In the genomic region with DNA sequence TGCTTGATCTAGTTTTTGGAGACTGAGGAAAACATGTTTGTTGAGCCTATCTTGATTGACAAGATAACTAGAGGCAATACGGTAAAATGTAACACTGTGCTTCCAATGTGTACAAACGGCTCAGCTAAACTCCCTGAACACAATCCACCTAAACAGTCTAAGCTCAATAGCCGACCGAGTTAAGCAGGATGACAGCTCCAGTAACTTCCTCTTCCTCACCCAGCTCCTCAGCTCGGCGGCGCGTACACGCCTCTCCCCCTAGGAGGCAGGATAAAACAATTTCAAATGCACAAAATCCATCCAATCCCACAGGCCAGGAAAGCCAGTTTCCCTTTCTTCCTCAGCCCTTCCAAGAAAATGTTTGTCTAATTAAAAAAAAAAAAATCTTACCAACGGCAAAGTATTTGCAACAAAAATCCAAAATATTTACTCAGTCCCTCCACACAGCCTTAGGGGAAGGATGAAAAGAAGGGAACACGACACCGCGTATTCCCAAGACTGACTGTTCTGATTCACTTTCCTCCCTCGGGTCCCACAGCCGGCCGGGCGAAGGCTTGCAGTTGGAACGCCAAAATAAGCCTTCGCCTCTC, we compare ENCODE assay signal across 8 cellular contexts. TPM values are rescaled to one million over a fixed set of nuclear protein-coding genes. Genes with fewer than 3 reads are reported as not detected.
DNase-seq lines count a peak whose midpoint lies in the region; ATAC-seq and TF ChIP-seq lines count a peak whose summit lies in the region.

No MANE protein-coding gene starts in this region.

- no peaks in the 10 kb centered on the region for H3K9me3 Mint-ChIP-seq in CD4-positive, alpha-beta T cell
- H3K9me3 Mint-ChIP-seq in naive thymus-derived CD8-positive, alpha-beta T cell = peaks cover 0 to 6% (median 0%) of the 10 kb centered on the region in 9 donors

- no peak for TF ChIP-seq EP300 in transverse colon (IDR thresholded peaks at IDR 0.05; ENCODE audit: low read depth)

- peak overlapping the region; percentile 100 for H3K4me3 Mint-ChIP-seq in CD4-positive, alpha-beta T cell
- peak overlapping the region; percentile 92 to 99 (median 98) for H3K4me3 Mint-ChIP-seq in naive thymus-derived CD8-positive, alpha-beta T cell

- peak; percentile 35 for TF ChIP-seq CTCF in CD4-positive, alpha-beta T cell (IDR thresholded peaks at IDR 0.05)
- TF ChIP-seq CTCF in GM20000 (IDR thresholded peaks at IDR 0.05; ENCODE audit: extremely low read depth, missing control alignments) = no peak
- peak; percentile 63 for TF ChIP-seq CTCF in fibroblast of pulmonary artery (IDR thresholded peaks at IDR 0.05; ENCODE audit: low read length, missing control alignments)
- TF ChIP-seq CTCF in transverse colon (IDR thresholded peaks at IDR 0.05) = peak; percentile 45 to 79 (median 55)

- in situ Hi-C loops in transverse colon (cut with MboI; ENCODE audit: low pct_ligation_motif_present in 1 of 4, low pct_unique_long_range_greater_than_20kb in 1 of 4, low sequenced_read_pairs in 3 of 4) = no loop called here

- H3K27me3 ChIP-seq in CD4-positive, alpha-beta T cell (ENCODE audit: control insufficient read depth, insufficient read depth, low read length) = no peaks in the 10 kb centered on the region
- H3K27me3 ChIP-seq in transverse colon = no peaks in the 10 kb centered on the region

- no peaks in the 10 kb centered on the region for H3K9me3 ChIP-seq in CD4-positive, alpha-beta T cell (ENCODE audit: control insufficient read depth, low read length)
- no peaks in the 10 kb centered on the region for H3K9me3 ChIP-seq in KOPT-K1 (ENCODE audit: insufficient read depth, low read length, poor library complexity, severe bottlenecking)
- no peaks in the 10 kb centered on the region for H3K9me3 ChIP-seq in transverse colon

- H3K36me3 ChIP-seq in KOPT-K1 (ENCODE audit: insufficient read depth, low read length) (no peaks in the 10 kb centered on the region), transverse colon (no peaks in the 10 kb centered on the region)

- POLR2A ChIA-PET in CD4-positive, alpha-beta T cell (lab: Charles Lee) = interaction anchor here (0.5 to 16.4 kb wide), 13 partner anchors 9 to 1879 kb away, joined by 3 to 1450 read pairs (median 4); partner anchors contain the start of gene MRPL1
- POLR2A ChIA-PET in naive thymus-derived CD8-positive, alpha-beta T cell (lab: Charles Lee) = interaction anchor here (0.6 to 14.8 kb wide), 9 partner anchors 9 to 668 kb away, joined by 3 to 876 read pairs (median 5); partner anchors contain the start of gene MRPL1

- H3K36me3 Mint-ChIP-seq in CD4-positive, alpha-beta T cell (ENCODE audit: low read depth) = peaks cover 54% of the 10 kb centered on the region
- H3K36me3 Mint-ChIP-seq in naive thymus-derived CD8-positive, alpha-beta T cell = peaks cover 5 to 21% (median 5%) of the 10 kb centered on the region in 3 donors

- peak; percentile 6 for ATAC-seq in CD4-positive, alpha-beta T cell (ENCODE audit: poor library complexity)
- no peak for ATAC-seq in naive thymus-derived CD8-positive, alpha-beta T cell

- peak; percentile 53 for TF ChIP-seq POLR2A in transverse colon (IDR thresholded peaks at IDR 0.05)

- peak overlapping the region; percentile 96 for H3K27ac Mint-ChIP-seq in CD4-positive, alpha-beta T cell
- peak overlapping the region; percentile 95 to 99 (median 98) for H3K27ac Mint-ChIP-seq in naive thymus-derived CD8-positive, alpha-beta T cell

- H3K4me1 Mint-ChIP-seq in CD4-positive, alpha-beta T cell (ENCODE audit: low read depth) = peaks cover 85% of the 10 kb centered on the region
- peaks cover 42 to 75% (median 71%) of the 10 kb centered on the region in 4 donors for H3K4me1 Mint-ChIP-seq in naive thymus-derived CD8-positive, alpha-beta T cell

- peak overlapping the region; percentile 98 for H3K27ac ChIP-seq in CD4-positive, alpha-beta T cell (ENCODE audit: low read depth, low read length)
- H3K27ac ChIP-seq in KOPT-K1 (ENCODE audit: low read depth, low read length, poor library complexity, severe bottlenecking) = peak overlapping the region; percentile 85
- H3K27ac ChIP-seq in transverse colon = peak overlapping the region; percentile 96 to 100 (median 100)

- 0% methylated on average over 8 to 19 of the region's 19 CpGs for WGBS in transverse colon (ENCODE audit: low coverage in 1 of 2), 2 donors

- peak in 9 of 10 experiments; percentile 19 to 49 (median 32) for DNase-seq in CD4-positive, alpha-beta T cell
- DNase-seq in GM20000 (ENCODE audit: low spot score) (peak; percentile 58), activated gamma-delta T cell (lab: John Stamatoyannopoulos, UW) (peak; percentile 17), fibroblast of pulmonary artery (ENCODE audit: low read depth) (peak; percentile 85), transverse colon (peak; percentile 82)
- DNase-seq in naive thymus-derived CD8-positive, alpha-beta T cell = peak; percentile 20 to 65 (median 43)

- intact Hi-C loops in CD4-positive, alpha-beta T cell (cut with DNase I, micrococcal nuclease) = loop anchor here (2.0 to 5.0 kb wide), 3 partner anchors 15 to 56 kb away; no protein-coding TSS in a partner anchor
- intact Hi-C loops in transverse colon (cut with DNase I; ENCODE audit: low total_unique reads) = loop anchor here (2.0 kb wide), 1 partner anchor 45 kb away; the partner anchor contains the start of gene MRPL1

- H3K4me1 ChIP-seq in transverse colon = peaks cover 8 to 55% (median 30%) of the 10 kb centered on the region in 4 donors

- peaks cover 4% of the 10 kb centered on the region for H3K27me3 Mint-ChIP-seq in CD4-positive, alpha-beta T cell
- peaks cover 0 to 3% (median 0%) of the 10 kb centered on the region in 5 donors for H3K27me3 Mint-ChIP-seq in naive thymus-derived CD8-positive, alpha-beta T cell

- H3K4me3 ChIP-seq in fibroblast of pulmonary artery (replicated peaks; ENCODE audit: low read depth, low read length) = peak overlapping the region; percentile 96
- H3K4me3 ChIP-seq in transverse colon = peak overlapping the region; percentile 62 to 98 (median 79)

- CTCF ChIA-PET in CD4-positive, alpha-beta T cell (lab: Charles Lee) = interaction anchor here (0.6 to 3.0 kb wide), 9 partner anchors 8 to 142 kb away, joined by 3 to 34 read pairs (median 3); partner anchors contain the start of gene MRPL1

TF ChIP-seq in PFSK-1, 5 proteins besides CTCF, POLR2A, EP300 and RAD21:
- TF ChIP-seq SIN3A (IDR thresholded peaks at IDR 0.05; ENCODE audit: borderline replicate concordance, insufficient read depth, low read length) (peak; percentile 16; the same call in 1 of the 2 replicates), TAF1 (IDR thresholded peaks at IDR 0.05; ENCODE audit: borderline replicate concordance, insufficient read depth, low read length) (no peak)
TF ChIP-seq in PFSK-1: peak in this region for 1.

RNA-seq across cellular contexts. Expression of gene CNOT6L, which starts 1.0 kb away (rescaled TPM):
- total RNA-seq in CD4-positive, alpha-beta T cell = 100 to 1,000 TPM; 216 to 234 TPM
- 5.4 TPM for polyA plus RNA-seq in PFSK-1 (2012; ENCODE audit: insufficient read length, low read depth)
- 100 to 1,000 TPM; 227 to 231 TPM for total RNA-seq in naive thymus-derived CD8-positive, alpha-beta T cell
- 10 to 100 TPM; 58.3 to 61.5 (median 60.2) TPM for polyA plus RNA-seq in naive thymus-derived CD8-positive, alpha-beta T cell
- total RNA-seq in transverse colon = 10 to 100 TPM in 2 of 4 donors, 1 to 10 TPM in 2; 2.2 to 30.5 (median 14.9) TPM

RNA-seq across cellular contexts. Expression of gene MRPL1, which starts 44.5 kb away (rescaled TPM):
- total RNA-seq in CD4-positive, alpha-beta T cell = 10 to 100 TPM; 14.8 to 17.5 TPM
- 13.1 TPM for polyA plus RNA-seq in PFSK-1 (2012; ENCODE audit: insufficient read length, low read depth)
- total RNA-seq in naive thymus-derived CD8-positive, alpha-beta T cell = 10 to 100 TPM; 27.0 to 28.7 TPM
- 10 to 100 TPM; 35.6 to 37.9 (median 37.1) TPM for polyA plus RNA-seq in naive thymus-derived CD8-positive, alpha-beta T cell
- total RNA-seq in transverse colon = 10 to 100 TPM in 3 of 4 donors, 1 to 10 TPM in 1; 3.7 to 31.8 (median 19.6) TPM

Comparison
In these comparisons a context has a peak if more than half of its experiments do, and no peak if none do; other contexts are left out.
1. DNase-seq: peak in every context shown above with its lines; median percentile 85 in fibroblast of pulmonary artery; 82 in transverse colon; 58 in GM20000; 43 in naive thymus-derived CD8-positive, alpha-beta T cell; 32 in CD4-positive, alpha-beta T cell; 17 in activated gamma-delta T cell.
2. RNA of gene CNOT6L, which starts 1.0 kb away (total RNA-seq): 216 to 234 TPM in CD4-positive, alpha-beta T cell and 227 to 231 TPM in naive thymus-derived CD8-positive, alpha-beta T cell; 2.2 to 30.5 TPM in transverse colon; every median in the first group is over 4 times any median in the second.
3. Peak in every context shown above with its lines, with median percentiles within 50 percentile points of each other: H3K27ac ChIP-seq.